10 cellular contexts compared by ENCODE assay signal in the genomic region with DNA sequence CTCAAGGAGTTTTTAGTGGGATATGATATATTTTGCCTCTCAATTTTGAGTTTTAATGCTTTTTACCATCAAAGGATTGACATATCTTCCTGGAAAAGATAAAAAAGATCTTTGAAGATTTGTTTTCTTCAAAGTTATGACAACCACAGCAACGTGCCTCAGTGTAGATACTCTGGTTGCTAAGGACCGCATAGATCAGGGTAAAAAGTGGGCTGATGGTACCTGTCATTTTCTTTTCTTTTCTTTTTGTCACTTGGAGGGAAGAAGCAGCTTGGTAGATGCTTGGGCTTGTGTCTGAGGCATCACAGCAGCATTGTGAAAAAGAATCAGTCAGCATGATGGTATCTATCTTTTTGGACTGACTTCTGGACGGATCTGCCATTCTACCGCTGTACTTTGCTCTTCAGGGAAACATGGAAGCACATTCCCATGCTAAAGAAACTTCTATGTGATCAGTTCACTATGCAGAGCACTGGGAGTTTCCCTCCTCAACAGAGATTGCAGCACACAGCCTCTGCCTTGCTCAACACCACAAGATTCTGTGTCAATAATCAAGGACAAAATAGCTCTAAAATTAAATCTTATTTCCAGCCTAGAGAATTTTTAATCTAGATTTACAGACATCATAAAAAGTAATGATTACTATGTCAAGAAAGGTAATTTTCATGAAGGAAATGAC. TPM values are rescaled to one million over a fixed set of nuclear protein-coding genes. Genes with fewer than 3 reads are reported as not detected.
DNase-seq lines count a peak whose midpoint lies in the region; ATAC-seq and TF ChIP-seq lines count a peak whose summit lies in the region.
"Had no signal": no experiment of that assay in that cellular context is flagged by ENCODE, and none has a peak within 500 bp of the region (broad histone marks: within the 10 kb centered on the region; RNA-seq: fewer than 3 reads in every experiment).

No MANE protein-coding gene starts in this region.

- TF ChIP-seq CTCF in GM23338 (conservative IDR thresholded peaks at IDR 0.05; ENCODE audit: low read depth in 2 of 2), result no peak
- no peak for TF ChIP-seq CTCF in stomach (IDR thresholded peaks at IDR 0.05)
- no peak for TF ChIP-seq CTCF in uterus (IDR thresholded peaks at IDR 0.05)
- TF ChIP-seq CTCF in endothelial cell (IDR thresholded peaks at IDR 0.05; ENCODE audit: unreplicated experiment), result no peak

- H3K27ac Mint-ChIP-seq in GM23338 (no peak overlapping the region), T-cell (no peak overlapping the region), endothelial cell (ENCODE audit: unreplicated experiment) (no peak overlapping the region)

- H3K9me3 Mint-ChIP-seq in GM23338 (no peaks in the 10 kb centered on the region; the same call in 1 of the 3 replicates), T-cell (peaks cover 0 to 4% (median 0%) of the 10 kb centered on the region in 3 donors), endothelial cell (ENCODE audit: unreplicated experiment) (no peaks in the 10 kb centered on the region)
- H3K9me3 Mint-ChIP-seq: central memory CD8-positive, alpha-beta T cell had no signal

- H3K4me3 ChIP-seq in GM23338, result no peak overlapping the region
- no peak overlapping the region for H3K4me3 ChIP-seq in stomach
- H3K4me3 ChIP-seq in uterus, result no peak overlapping the region

- no peak overlapping the region for H3K4me3 Mint-ChIP-seq in GM23338
- peak overlapping the region in 2 of 3 donors; percentile 3 to 8 for H3K4me3 Mint-ChIP-seq in T-cell
- H3K4me3 Mint-ChIP-seq in endothelial cell (ENCODE audit: unreplicated experiment), result no peak overlapping the region
- H3K4me3 Mint-ChIP-seq: central memory CD8-positive, alpha-beta T cell had no signal

- H4K20me1 ChIP-seq in GM23338 (replicated peaks; ENCODE audit: insufficient read depth), result no peaks in the 10 kb centered on the region

- H3K27me3 Mint-ChIP-seq in GM23338 (ENCODE audit: insufficient read depth, low read depth, poor library complexity) (peaks cover 2% of the 10 kb centered on the region), T-cell (no peaks in the 10 kb centered on the region), endothelial cell (ENCODE audit: unreplicated experiment) (peaks cover 1% of the 10 kb centered on the region)
- H3K27me3 Mint-ChIP-seq: central memory CD8-positive, alpha-beta T cell had no signal

- ATAC-seq in GM23338 (no peak), T-cell (replicated peaks in 1 of 4) (peak in 2 of 4 experiments; percentile 38 to 96), Right ventricle myocardium superior (ENCODE audit: poor library complexity) (peak; percentile 91)

- CTCF ChIA-PET in T-cell (lab: Charles Lee), result no interaction called here

- H3F3A ChIP-seq in GM23338 (replicated peaks; ENCODE audit: low read depth), result no peaks in the 10 kb centered on the region

- H3K27me3 ChIP-seq in GM23338 (ENCODE audit: insufficient read depth) (no peaks in the 10 kb centered on the region), stomach (no peaks in the 10 kb centered on the region), uterus (no peaks in the 10 kb centered on the region)

- no peaks in the 10 kb centered on the region for H3K4me1 Mint-ChIP-seq in GM23338
- peaks cover 21 to 32% (median 30%) of the 10 kb centered on the region in 3 donors for H3K4me1 Mint-ChIP-seq in T-cell
- no peaks in the 10 kb centered on the region for H3K4me1 Mint-ChIP-seq in endothelial cell (ENCODE audit: unreplicated experiment)
- H3K4me1 Mint-ChIP-seq: central memory CD8-positive, alpha-beta T cell had no signal

- intact Hi-C loops in Right ventricle myocardium superior (cut with DNase I), result no loop called here
- intact Hi-C loops in stomach (cut with DNase I; ENCODE audit: low total_unique reads), result no loop called here
- intact Hi-C loops in uterus (cut with DNase I; ENCODE audit: low total_unique reads), result no loop called here

- no peaks in the 10 kb centered on the region for H3K36me3 Mint-ChIP-seq in GM23338 (ENCODE audit: low read depth)
- no peaks in the 10 kb centered on the region for H3K36me3 Mint-ChIP-seq in T-cell
- H3K36me3 Mint-ChIP-seq in endothelial cell (ENCODE audit: low read depth, unreplicated experiment), result no peaks in the 10 kb centered on the region

- H3K27ac ChIP-seq in GM23338 (ENCODE audit: low read depth) (no peak overlapping the region), stomach (peak overlapping the region; percentile 8 to 80 (median 40)), uterus (peak overlapping the region in 1 of 2 donors; percentile 44)

- no peaks in the 10 kb centered on the region for H3K9me3 ChIP-seq in stomach
- H3K9me3 ChIP-seq in uterus, result no peaks in the 10 kb centered on the region

- no peaks in the 10 kb centered on the region for H3K79me2 ChIP-seq in GM23338 (replicated peaks; ENCODE audit: insufficient read depth)

- peak overlapping the region; percentile 38; the same call in 1 of the 2 replicates for H2AFZ ChIP-seq in GM23338

- H3K36me3 ChIP-seq in GM23338 (ENCODE audit: insufficient read depth), result no peaks in the 10 kb centered on the region
- H3K36me3 ChIP-seq in stomach, result no peaks in the 10 kb centered on the region
- no peaks in the 10 kb centered on the region for H3K36me3 ChIP-seq in uterus

- no peaks in the 10 kb centered on the region; the same call in 1 of the 2 replicates for H3K9me2 ChIP-seq in GM23338 (ENCODE audit: insufficient read depth)

- H3K4me1 ChIP-seq in GM23338 (ENCODE audit: insufficient read depth) (no peaks in the 10 kb centered on the region), stomach (peaks cover 0 to 21% (median 0%) of the 10 kb centered on the region in 4 donors), uterus (peaks cover 0 to 2% of the 10 kb centered on the region in 2 donors)

- WGBS in stomach, 5 donors, result 67 to 76% (median 72%) methylated on average over 4 of the region's 4 CpGs

- no peak overlapping the region for H3K4me2 ChIP-seq in GM23338

- POLR2A ChIA-PET in T-cell (lab: Charles Lee), result no interaction called here

- TF ChIP-seq POLR2A in stomach (IDR thresholded peaks at IDR 0.05), result no peak
- no peak for TF ChIP-seq POLR2A in uterus (IDR thresholded peaks at IDR 0.05)

- no peak for TF ChIP-seq EP300 in stomach (IDR thresholded peaks at IDR 0.05)

- DNase-seq in GM23338 (ENCODE audit: low spot score) (no peak), T-cell (peak in 4 of 34 experiments; percentile 2 to 15 (median 5)), Right ventricle myocardium superior (peak; percentile 59), stomach (peak; percentile 33), uterus (no peak), endothelial cell (ENCODE audit: low spot score) (no peak), NCI-H1105 treated with DMSO at 0.1 percent for 48 hours (lab: John Stamatoyannopoulos, UW) (no peak)
- DNase-seq in activated CD4-positive, alpha-beta T cell treated with anti-CD3 and anti-CD28 coated beads for 1 hour, result no peak
- DNase-seq: NCI-H345 had no signal

TF ChIP-seq in GM23338, 12 proteins besides CTCF, POLR2A, EP300 and RAD21:
- TF ChIP-seq ZNF331 (CRISPR knock-in tag; IDR thresholded peaks at IDR 0.05; ENCODE audit: low read depth) (no peak), NANOG (IDR thresholded peaks at IDR 0.05; ENCODE audit: borderline replicate concordance) (no peak), JUNB (IDR thresholded peaks at IDR 0.05; ENCODE audit: unreplicated experiment) (no peak), EZH2 (IDR thresholded peaks at IDR 0.05; ENCODE audit: low read depth, unreplicated experiment) (no peak), POLR2AphosphoS5 (IDR thresholded peaks at IDR 0.05; ENCODE audit: low read depth) (no peak), CREB1 (CRISPR knock-in tag; IDR thresholded peaks at IDR 0.05; ENCODE audit: low read depth) (no peak), EZH2phosphoT487 (IDR thresholded peaks at IDR 0.05; ENCODE audit: unreplicated experiment) (no peak)
- TF ChIP-seq, protein P1, sequence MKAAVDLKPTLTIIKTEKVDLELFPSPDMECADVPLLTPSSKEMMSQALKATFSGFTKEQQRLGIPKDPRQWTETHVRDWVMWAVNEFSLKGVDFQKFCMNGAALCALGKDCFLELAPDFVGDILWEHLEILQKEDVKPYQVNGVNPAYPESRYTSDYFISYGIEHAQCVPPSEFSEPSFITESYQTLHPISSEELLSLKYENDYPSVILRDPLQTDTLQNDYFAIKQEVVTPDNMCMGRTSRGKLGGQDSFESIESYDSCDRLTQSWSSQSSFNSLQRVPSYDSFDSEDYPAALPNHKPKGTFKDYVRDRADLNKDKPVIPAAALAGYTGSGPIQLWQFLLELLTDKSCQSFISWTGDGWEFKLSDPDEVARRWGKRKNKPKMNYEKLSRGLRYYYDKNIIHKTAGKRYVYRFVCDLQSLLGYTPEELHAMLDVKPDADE (IDR thresholded peaks at IDR 0.05), result no peak

RNA-seq across cellular contexts. Expression of a gene that starts 54.8 kb away (rescaled TPM):
- 34.2 and 37.2 TPM in 2 replicates for total RNA-seq in GM23338 (2014; rRNA removed; shearing (Covaris generic))
- polyA plus RNA-seq in GM23338 (2016; fragmentation: Nextera tagmentation; extraction: Ambion mirVana) (15.0 and 16.3 TPM in 2 replicates), stomach (100 to 1,000 TPM in 2 of 3 donors, 10 to 100 TPM in 1; 72.3 to 131 (median 111) TPM)
- total RNA-seq in T-cell (100 to 1,000 TPM in 1 of 5 donors, 10 to 100 TPM in 4; 18.9 to 165 (median 37.1) TPM), Right ventricle myocardium superior (23.6 TPM), stomach (100 to 1,000 TPM; 109 to 347 (median 252) TPM), uterus (10 to 100 TPM; 47.1 to 75.0 (median 59.8) TPM), endothelial cell (ENCODE audit: unreplicated experiment) (7.2 TPM)

Comparison
In these comparisons a context has a peak if more than half of its experiments do, and no peak if none do; other contexts are left out.
1. DNase-seq: peak in Right ventricle myocardium superior (single experiment) and stomach (single experiment); none in GM23338 (single experiment), uterus (0 of 2), endothelial cell (single experiment), activated CD4-positive, alpha-beta T cell treated with anti-CD3 and anti-CD28 coated beads for 1 hour (single experiment) and NCI-H1105 treated with DMSO at 0.1 percent for 48 hours (single experiment).
2. H3K4me3 Mint-ChIP-seq: peak in T-cell (2 of 3); none in GM23338 (single experiment) and endothelial cell (single experiment).